ENCODE assay signal across 1 cellular context in the genomic region with DNA sequence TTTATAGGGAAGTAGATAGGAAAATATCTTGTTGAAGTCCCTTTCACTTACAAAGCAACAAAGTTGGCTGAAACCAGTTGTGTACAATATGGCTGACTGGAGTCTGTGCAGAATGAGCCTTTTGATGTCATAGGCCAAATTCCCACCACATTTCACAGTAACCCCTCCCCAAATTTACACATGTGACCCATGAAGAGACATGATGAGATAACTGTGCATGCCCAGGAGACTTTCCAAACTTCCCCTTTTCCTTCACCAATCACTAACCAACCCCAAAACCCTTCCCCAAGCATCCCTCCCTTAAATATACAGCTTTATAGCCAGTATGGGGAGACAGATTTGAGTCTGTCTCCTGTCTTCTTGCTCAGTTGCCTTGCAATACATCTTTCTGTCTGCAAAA.
TF ChIP-seq lines count a peak whose summit lies in the region.

No MANE protein-coding gene starts in this region.

TF ChIP-seq in GM12878, 131 proteins besides CTCF, POLR2A, EP300 and RAD21 (continued from another document):
- TF ChIP-seq, protein P1, sequence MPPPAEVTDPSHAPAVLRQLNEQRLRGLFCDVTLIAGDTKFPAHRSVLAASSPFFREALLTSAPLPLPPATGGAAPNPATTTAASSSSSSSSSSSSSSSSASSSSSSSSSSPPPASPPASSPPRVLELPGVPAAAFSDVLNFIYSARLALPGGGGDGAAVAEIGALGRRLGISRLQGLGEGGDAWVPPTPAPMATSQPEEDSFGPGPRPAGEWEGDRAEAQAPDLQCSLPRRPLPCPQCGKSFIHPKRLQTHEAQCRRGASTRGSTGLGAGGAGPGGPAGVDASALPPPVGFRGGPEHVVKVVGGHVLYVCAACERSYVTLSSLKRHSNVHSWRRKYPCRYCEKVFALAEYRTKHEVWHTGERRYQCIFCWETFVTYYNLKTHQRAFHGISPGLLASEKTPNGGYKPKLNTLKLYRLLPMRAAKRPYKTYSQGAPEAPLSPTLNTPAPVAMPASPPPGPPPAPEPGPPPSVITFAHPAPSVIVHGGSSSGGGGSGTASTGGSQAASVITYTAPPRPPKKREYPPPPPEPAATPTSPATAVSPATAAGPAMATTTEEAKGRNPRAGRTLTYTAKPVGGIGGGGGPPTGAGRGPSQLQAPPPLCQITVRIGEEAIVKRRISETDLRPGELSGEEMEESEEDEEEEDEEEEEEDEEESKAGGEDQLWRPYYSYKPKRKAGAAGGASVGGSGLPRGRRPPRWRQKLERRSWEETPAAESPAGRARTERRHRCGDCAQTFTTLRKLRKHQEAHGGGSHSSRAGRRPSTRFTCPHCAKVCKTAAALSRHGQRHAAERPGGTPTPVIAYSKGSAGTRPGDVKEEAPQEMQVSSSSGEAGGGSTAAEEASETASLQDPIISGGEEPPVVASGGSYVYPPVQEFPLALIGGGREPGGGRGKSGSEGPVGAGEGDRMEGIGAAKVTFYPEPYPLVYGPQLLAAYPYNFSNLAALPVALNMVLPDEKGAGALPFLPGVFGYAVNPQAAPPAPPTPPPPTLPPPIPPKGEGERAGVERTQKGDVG (CRISPR knock-in tag; IDR thresholded peaks at IDR 0.05): no peak
- TF ChIP-seq HDAC6 (IDR thresholded peaks at IDR 0.05; ENCODE audit: unreplicated experiment): no peak
